In genomic region chr1:214328770-214329455, GRCh38 we compare ENCODE assay signal across 8 cellular contexts. TPM values are rescaled to one million over a fixed set of nuclear protein-coding genes. Genes with fewer than 3 reads are reported as not detected.
DNase-seq lines count a peak whose midpoint lies in the region; ATAC-seq and TF ChIP-seq lines count a peak whose summit lies in the region.

No MANE protein-coding gene starts in this region.

- RAD21 ChIA-PET in HCT116 (lab: Charles Lee; ENCODE audit: low non-redundant PET in 1 of 2, low total read pairs in 2 of 2, uncharacterized antibody in 2 of 2, unreplicated experiment in 2 of 2) = interaction anchor here (0.6 to 4.0 kb wide), 4 partner anchors 38 to 115 kb away, joined by 3 to 32 read pairs (median 14); no protein-coding TSS in a partner anchor

- no peaks in the 10 kb centered on the region for H3K4me1 ChIP-seq in HCT116 (ENCODE audit: control insufficient read depth in 1 of 2, insufficient read depth in 2 of 2, low read length in 2 of 2)
- H3K4me1 ChIP-seq in SJSA1 (replicated peaks) = peaks cover 8% of the 10 kb centered on the region
- no peaks in the 10 kb centered on the region for H3K4me1 ChIP-seq in upper lobe of right lung

- H3K36me3 ChIP-seq in HCT116 (ENCODE audit: control insufficient read depth in 1 of 2, insufficient read depth in 2 of 2, low read length in 2 of 2) (no peaks in the 10 kb centered on the region), MG63 (peaks cover 4% of the 10 kb centered on the region), SJSA1 (peaks cover 18% of the 10 kb centered on the region), upper lobe of right lung (peaks cover 11% of the 10 kb centered on the region)

- TF ChIP-seq POLR2A in HCT116 (IDR thresholded peaks at IDR 0.05; ENCODE audit: borderline replicate concordance, extremely low read depth, insufficient read depth, insufficient read length) = no peak

- H3K9me3 ChIP-seq in HCT116 (ENCODE audit: control insufficient read depth in 1 of 2, insufficient read depth in 1 of 2, low read depth in 1 of 2, low read length in 2 of 2) = no peaks in the 10 kb centered on the region
- H3K9me3 ChIP-seq in MG63 = no peaks in the 10 kb centered on the region
- no peaks in the 10 kb centered on the region for H3K9me3 ChIP-seq in SJSA1 (replicated peaks)
- no peaks in the 10 kb centered on the region for H3K9me3 ChIP-seq in upper lobe of right lung

- H3K9me2 ChIP-seq in HCT116 (ENCODE audit: insufficient read depth) = no peaks in the 10 kb centered on the region

- H2AFZ ChIP-seq in HCT116 (ENCODE audit: low read depth, low read length, poor library complexity, severe bottlenecking) = no peak overlapping the region

- TF ChIP-seq CTCF in GM10266 (IDR thresholded peaks at IDR 0.05; ENCODE audit: control insufficient read depth, insufficient read depth, low read depth, missing control alignments) (peak; percentile 96), HCT116 (IDR thresholded peaks at IDR 0.05 in 2 of 3, conservative IDR thresholded peaks at IDR 0.05 in 1 of 3; ENCODE audit: borderline replicate concordance in 1 of 3, insufficient read depth in 1 of 3, low read depth in 2 of 3, low read length in 2 of 3) (peak; percentile 84 to 91 (median 87)), upper lobe of right lung (IDR thresholded peaks at IDR 0.05) (peak; percentile 87)

- no peaks in the 10 kb centered on the region for H3K79me2 ChIP-seq in HCT116 (ENCODE audit: insufficient read depth, low read length)

- peak; percentile 70 for DNase-seq in GM10266 (ENCODE audit: extremely low spot score)
- DNase-seq in HCT116 (ENCODE audit: low read depth, low spot score) = peak; percentile 54
- DNase-seq in MG63 = peak; percentile 73
- DNase-seq in SJSA1 (ENCODE audit: low read depth in 1 of 2, low spot score in 2 of 2) = peak; percentile 55 to 74
- peak; percentile 23 to 67 (median 52) for DNase-seq in activated naive CD4-positive, alpha-beta T cell (lab: John Stamatoyannopoulos, UW)
- DNase-seq in globus pallidus (ENCODE audit: low spot score) = peak; percentile 69
- DNase-seq in pons (ENCODE audit: low spot score) = peak; percentile 82
- DNase-seq in upper lobe of right lung = peak; percentile 80

- H3K4me2 ChIP-seq in HCT116 (ENCODE audit: low read length) = no peak overlapping the region

- ATAC-seq in HCT116 = peak; percentile 85
- peak; percentile 93 for ATAC-seq in upper lobe of right lung

- no TSS peak for BruUV-seq in HCT116 (replicated peaks; lab: Mats Ljungman, UMichigan)

- peak; percentile 97 for TF ChIP-seq RAD21 in HCT116 (IDR thresholded peaks at IDR 0.05; ENCODE audit: low read depth)

- CTCF ChIA-PET in HCT116 (lab: Charles Lee) = interaction anchor here (0.7 to 7.8 kb wide), 13 partner anchors 8 to 1194 kb away, joined by 3 to 210 read pairs (median 4); no protein-coding TSS in a partner anchor

- H4K20me1 ChIP-seq in HCT116 (ENCODE audit: insufficient read depth) = peaks cover 4% of the 10 kb centered on the region; the same call in 1 of the 2 replicates

- no peaks in the 10 kb centered on the region for H3K27me3 ChIP-seq in HCT116 (ENCODE audit: insufficient read depth, low read length)
- no peaks in the 10 kb centered on the region for H3K27me3 ChIP-seq in MG63
- H3K27me3 ChIP-seq in SJSA1 (replicated peaks) = no peaks in the 10 kb centered on the region
- no peaks in the 10 kb centered on the region for H3K27me3 ChIP-seq in upper lobe of right lung

- H3K4me3 ChIP-seq in HCT116 (replicated peaks in 1 of 2; ENCODE audit: low read depth in 1 of 2, low read length in 2 of 2) (no peak overlapping the region), MG63 (no peak overlapping the region), SJSA1 (no peak overlapping the region), upper lobe of right lung (no peak overlapping the region)

- intact Hi-C loops in HCT116 (cut with micrococcal nuclease) = loop anchor here (1.0 to 5.0 kb wide), 5 partner anchors 68 to 1207 kb away; no protein-coding TSS in a partner anchor
- intact Hi-C loops in upper lobe of right lung (cut with DNase I) = loop anchor here (10.0 kb wide), 1 partner anchor 54 kb away; no protein-coding TSS in a partner anchor

- no peak overlapping the region for H3K27ac ChIP-seq in HCT116 (ENCODE audit: low read depth, low read length)
- H3K27ac ChIP-seq in SJSA1 = no peak overlapping the region
- no peak overlapping the region for H3K27ac ChIP-seq in upper lobe of right lung

- POLR2A ChIA-PET in HCT116 (lab: Charles Lee) = interaction anchor here (1.6 kb wide), 1 partner anchor 115 kb away, joined by 4 read pairs; no protein-coding TSS in a partner anchor

- H3K9ac ChIP-seq in HCT116 (ENCODE audit: low read length) = no peak overlapping the region

TF ChIP-seq in HCT116, 20 proteins besides CTCF, POLR2A, EP300 and RAD21:
- TF ChIP-seq ATF3 (IDR thresholded peaks at IDR 0.05) = no peak
- no peak for TF ChIP-seq ELF1 (IDR thresholded peaks at IDR 0.05; ENCODE audit: borderline replicate concordance, low read depth)
- TF ChIP-seq ZBTB33 (IDR thresholded peaks at IDR 0.05; ENCODE audit: extremely low read depth, insufficient replicate concordance, low read length) = no peak
- no peak for TF ChIP-seq MAX (IDR thresholded peaks at IDR 0.05)
- no peak for TF ChIP-seq JUND (IDR thresholded peaks at IDR 0.05)
- no peak for TF ChIP-seq SP1 (IDR thresholded peaks at IDR 0.05; ENCODE audit: low read depth)
- no peak for TF ChIP-seq CEBPB (IDR thresholded peaks at IDR 0.05; ENCODE audit: low read depth)
- no peak for TF ChIP-seq REST (IDR thresholded peaks at IDR 0.05; ENCODE audit: low read depth)
- no peak for TF ChIP-seq SIN3A (IDR thresholded peaks at IDR 0.05; ENCODE audit: low read depth)
- TF ChIP-seq FOSL1 (IDR thresholded peaks at IDR 0.05; ENCODE audit: low read depth) = no peak
- no peak for TF ChIP-seq YY1 (IDR thresholded peaks at IDR 0.05; ENCODE audit: extremely low read depth, insufficient replicate concordance, low read depth, low read length)
- no peak for TF ChIP-seq EZH2 (IDR thresholded peaks at IDR 0.05)
- TF ChIP-seq POLR2AphosphoS5 (IDR thresholded peaks at IDR 0.05; ENCODE audit: low read depth, low read length) = no peak
- no peak for TF ChIP-seq EZH2phosphoT487 (IDR thresholded peaks at IDR 0.05; ENCODE audit: borderline replicate concordance)
- no peak for TF ChIP-seq ZFX (IDR thresholded peaks at IDR 0.05)
- TF ChIP-seq SRF (IDR thresholded peaks at IDR 0.05; ENCODE audit: low read depth) = no peak
- TF ChIP-seq ZNF274 (IDR thresholded peaks at IDR 0.05; ENCODE audit: low read depth, low read length) = no peak
- TF ChIP-seq EGR1 (IDR thresholded peaks at IDR 0.05; ENCODE audit: low read depth) = no peak
- no peak for TF ChIP-seq TCF7L2 (IDR thresholded peaks at IDR 0.05; ENCODE audit: borderline replicate concordance, extremely low read depth, insufficient read depth, insufficient read length)
TF ChIP-seq in HCT116: peak in this region for 0.

RNA-seq across cellular contexts. Expression of gene SMYD2, which starts 48.0 kb away (rescaled TPM):
- total RNA-seq in HCT116 (2021; ENCODE audit: unreplicated experiment) = 27.2 TPM
- polyA plus RNA-seq in HCT116 (2012) = 15.2 and 21.4 TPM in 2 replicates
- total RNA-seq in MG63 (2014; rRNA removed; shearing (Covaris generic); ENCODE audit: low replicate concordance) = 52.0 and 73.4 TPM in 2 replicates
- 69.5 and 77.1 TPM in 2 replicates for total RNA-seq in SJSA1 (2014; rRNA removed; shearing (Covaris generic))
- total RNA-seq in upper lobe of right lung = 39.8 TPM
